1 cellular context compared by ENCODE assay signal in genomic region chr2:102421890-102422759, GRCh38.
TF ChIP-seq lines count a peak whose summit lies in the region.

No MANE protein-coding gene starts in this region.

TF ChIP-seq in K562, 482 proteins besides CTCF, POLR2A, EP300 and RAD21 (continued from another document and continues in another):
- TF ChIP-seq ZNF407 (IDR thresholded peaks at IDR 0.05; ENCODE audit: low read depth) (no peak), NFIC (IDR thresholded peaks at IDR 0.05) (peak; percentile 86), SRSF1 (IDR thresholded peaks at IDR 0.05; ENCODE audit: low read depth, low read length) (no peak), ARNT (IDR thresholded peaks at IDR 0.05) (no peak), ZNF707 (CRISPR knock-in tag; conservative IDR thresholded peaks at IDR 0.05) (no peak), ZNF778 (CRISPR knock-in tag; IDR thresholded peaks at IDR 0.05) (no peak), DACH1 (IDR thresholded peaks at IDR 0.05; ENCODE audit: partially characterized antibody) (no peak), FOXJ3 (CRISPR knock-in tag; IDR thresholded peaks at IDR 0.05) (no peak), NFXL1 (CRISPR knock-in tag; IDR thresholded peaks at IDR 0.05) (no peak), RERE (CRISPR knock-in tag; IDR thresholded peaks at IDR 0.05; ENCODE audit: borderline replicate concordance) (no peak), TEAD4 (IDR thresholded peaks at IDR 0.05; ENCODE audit: low read length) (peak; percentile 82), TEAD4 (CRISPR knock-in tag; IDR thresholded peaks at IDR 0.05; ENCODE audit: borderline replicate concordance) (no peak), CEBPB (tag; IDR thresholded peaks at IDR 0.05) (no peak), DNMT1 (IDR thresholded peaks at IDR 0.05) (no peak), DPF2 (IDR thresholded peaks at IDR 0.05) (peak; percentile 46; the same call in 1 of the 2 replicates), RBM34 (IDR thresholded peaks at IDR 0.05; ENCODE audit: borderline replicate concordance, insufficient read depth, low read length) (no peak), FOXK1 (CRISPR knock-in tag; IDR thresholded peaks at IDR 0.05; ENCODE audit: borderline replicate concordance) (no peak), MCM2 (IDR thresholded peaks at IDR 0.05; ENCODE audit: low read depth) (no peak), NEUROD1 (IDR thresholded peaks at IDR 0.05; ENCODE audit: borderline replicate concordance, low read depth, low read length, partially characterized antibody) (peak; percentile 37), TFAP4 (CRISPR knock-in tag; IDR thresholded peaks at IDR 0.05; ENCODE audit: borderline replicate concordance) (peak; percentile 39; the same call in 1 of the 2 replicates), SRSF3 (IDR thresholded peaks at IDR 0.05; ENCODE audit: insufficient read depth, low read length) (no peak), ZNF668 (CRISPR knock-in tag; IDR thresholded peaks at IDR 0.05) (no peak), TARDBP (IDR thresholded peaks at IDR 0.05) (no peak), DIDO1 (tag; IDR thresholded peaks at IDR 0.05; ENCODE audit: low read depth) (no peak), IRF2 (CRISPR knock-in tag; IDR thresholded peaks at IDR 0.05) (no peak), KLF10 (CRISPR knock-in tag; IDR thresholded peaks at IDR 0.05) (no peak), ZNF696 (CRISPR knock-in tag; conservative IDR thresholded peaks at IDR 0.05) (no peak)
- TF ChIP-seq, protein P1, sequence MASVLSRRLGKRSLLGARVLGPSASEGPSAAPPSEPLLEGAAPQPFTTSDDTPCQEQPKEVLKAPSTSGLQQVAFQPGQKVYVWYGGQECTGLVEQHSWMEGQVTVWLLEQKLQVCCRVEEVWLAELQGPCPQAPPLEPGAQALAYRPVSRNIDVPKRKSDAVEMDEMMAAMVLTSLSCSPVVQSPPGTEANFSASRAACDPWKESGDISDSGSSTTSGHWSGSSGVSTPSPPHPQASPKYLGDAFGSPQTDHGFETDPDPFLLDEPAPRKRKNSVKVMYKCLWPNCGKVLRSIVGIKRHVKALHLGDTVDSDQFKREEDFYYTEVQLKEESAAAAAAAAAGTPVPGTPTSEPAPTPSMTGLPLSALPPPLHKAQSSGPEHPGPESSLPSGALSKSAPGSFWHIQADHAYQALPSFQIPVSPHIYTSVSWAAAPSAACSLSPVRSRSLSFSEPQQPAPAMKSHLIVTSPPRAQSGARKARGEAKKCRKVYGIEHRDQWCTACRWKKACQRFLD (CRISPR knock-in tag; IDR thresholded peaks at IDR 0.05), result peak; percentile 66
- TF ChIP-seq, protein P2, sequence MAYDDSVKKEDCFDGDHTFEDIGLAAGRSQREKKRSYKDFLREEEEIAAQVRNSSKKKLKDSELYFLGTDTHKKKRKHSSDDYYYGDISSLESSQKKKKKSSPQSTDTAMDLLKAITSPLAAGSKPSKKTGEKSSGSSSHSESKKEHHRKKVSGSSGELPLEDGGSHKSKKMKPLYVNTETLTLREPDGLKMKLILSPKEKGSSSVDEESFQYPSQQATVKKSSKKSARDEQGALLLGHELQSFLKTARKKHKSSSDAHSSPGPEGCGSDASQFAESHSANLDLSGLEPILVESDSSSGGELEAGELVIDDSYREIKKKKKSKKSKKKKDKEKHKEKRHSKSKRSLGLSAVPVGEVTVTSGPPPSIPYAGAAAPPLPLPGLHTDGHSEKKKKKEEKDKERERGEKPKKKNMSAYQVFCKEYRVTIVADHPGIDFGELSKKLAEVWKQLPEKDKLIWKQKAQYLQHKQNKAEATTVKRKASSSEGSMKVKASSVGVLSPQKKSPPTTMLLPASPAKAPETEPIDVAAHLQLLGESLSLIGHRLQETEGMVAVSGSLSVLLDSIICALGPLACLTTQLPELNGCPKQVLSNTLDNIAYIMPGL (CRISPR knock-in tag; IDR thresholded peaks at IDR 0.05), result no peak
- TF ChIP-seq, protein P3, sequence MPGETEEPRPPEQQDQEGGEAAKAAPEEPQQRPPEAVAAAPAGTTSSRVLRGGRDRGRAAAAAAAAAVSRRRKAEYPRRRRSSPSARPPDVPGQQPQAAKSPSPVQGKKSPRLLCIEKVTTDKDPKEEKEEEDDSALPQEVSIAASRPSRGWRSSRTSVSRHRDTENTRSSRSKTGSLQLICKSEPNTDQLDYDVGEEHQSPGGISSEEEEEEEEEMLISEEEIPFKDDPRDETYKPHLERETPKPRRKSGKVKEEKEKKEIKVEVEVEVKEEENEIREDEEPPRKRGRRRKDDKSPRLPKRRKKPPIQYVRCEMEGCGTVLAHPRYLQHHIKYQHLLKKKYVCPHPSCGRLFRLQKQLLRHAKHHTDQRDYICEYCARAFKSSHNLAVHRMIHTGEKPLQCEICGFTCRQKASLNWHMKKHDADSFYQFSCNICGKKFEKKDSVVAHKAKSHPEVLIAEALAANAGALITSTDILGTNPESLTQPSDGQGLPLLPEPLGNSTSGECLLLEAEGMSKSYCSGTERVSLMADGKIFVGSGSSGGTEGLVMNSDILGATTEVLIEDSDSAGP (CRISPR knock-in tag; IDR thresholded peaks at IDR 0.05), result no peak
- TF ChIP-seq, protein P4, sequence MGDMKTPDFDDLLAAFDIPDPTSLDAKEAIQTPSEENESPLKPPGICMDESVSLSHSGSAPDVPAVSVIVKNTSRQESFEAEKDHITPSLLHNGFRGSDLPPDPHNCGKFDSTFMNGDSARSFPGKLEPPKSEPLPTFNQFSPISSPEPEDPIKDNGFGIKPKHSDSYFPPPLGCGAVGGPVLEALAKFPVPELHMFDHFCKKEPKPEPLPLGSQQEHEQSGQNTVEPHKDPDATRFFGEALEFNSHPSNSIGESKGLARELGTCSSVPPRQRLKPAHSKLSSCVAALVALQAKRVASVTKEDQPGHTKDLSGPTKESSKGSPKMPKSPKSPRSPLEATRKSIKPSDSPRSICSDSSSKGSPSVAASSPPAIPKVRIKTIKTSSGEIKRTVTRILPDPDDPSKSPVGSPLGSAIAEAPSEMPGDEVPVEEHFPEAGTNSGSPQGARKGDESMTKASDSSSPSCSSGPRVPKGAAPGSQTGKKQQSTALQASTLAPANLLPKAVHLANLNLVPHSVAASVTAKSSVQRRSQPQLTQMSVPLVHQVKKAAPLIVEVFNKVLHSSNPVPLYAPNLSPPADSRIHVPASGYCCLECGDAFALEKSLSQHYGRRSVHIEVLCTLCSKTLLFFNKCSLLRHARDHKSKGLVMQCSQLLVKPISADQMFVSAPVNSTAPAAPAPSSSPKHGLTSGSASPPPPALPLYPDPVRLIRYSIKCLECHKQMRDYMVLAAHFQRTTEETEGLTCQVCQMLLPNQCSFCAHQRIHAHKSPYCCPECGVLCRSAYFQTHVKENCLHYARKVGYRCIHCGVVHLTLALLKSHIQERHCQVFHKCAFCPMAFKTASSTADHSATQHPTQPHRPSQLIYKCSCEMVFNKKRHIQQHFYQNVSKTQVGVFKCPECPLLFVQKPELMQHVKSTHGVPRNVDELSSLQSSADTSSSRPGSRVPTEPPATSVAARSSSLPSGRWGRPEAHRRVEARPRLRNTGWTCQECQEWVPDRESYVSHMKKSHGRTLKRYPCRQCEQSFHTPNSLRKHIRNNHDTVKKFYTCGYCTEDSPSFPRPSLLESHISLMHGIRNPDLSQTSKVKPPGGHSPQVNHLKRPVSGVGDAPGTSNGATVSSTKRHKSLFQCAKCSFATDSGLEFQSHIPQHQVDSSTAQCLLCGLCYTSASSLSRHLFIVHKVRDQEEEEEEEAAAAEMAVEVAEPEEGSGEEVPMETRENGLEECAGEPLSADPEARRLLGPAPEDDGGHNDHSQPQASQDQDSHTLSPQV (IDR thresholded peaks at IDR 0.05), result peak; percentile 53; the same call in 1 of the 2 replicates
- TF ChIP-seq, protein P5, sequence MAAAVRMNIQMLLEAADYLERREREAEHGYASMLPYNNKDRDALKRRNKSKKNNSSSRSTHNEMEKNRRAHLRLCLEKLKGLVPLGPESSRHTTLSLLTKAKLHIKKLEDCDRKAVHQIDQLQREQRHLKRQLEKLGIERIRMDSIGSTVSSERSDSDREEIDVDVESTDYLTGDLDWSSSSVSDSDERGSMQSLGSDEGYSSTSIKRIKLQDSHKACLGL (CRISPR knock-in tag; IDR thresholded peaks at IDR 0.05; ENCODE audit: borderline replicate concordance, poor library complexity, severe bottlenecking), result no peak
